ENCODE assay signal across 13 cellular contexts in genomic region chr4:179989975-179990374, GRCh38.
DNase-seq lines count a peak whose midpoint lies in the region; ATAC-seq and TF ChIP-seq lines count a peak whose summit lies in the region.
"Had no signal": no experiment of that assay in that cellular context is flagged by ENCODE, and none has a peak within 500 bp of the region (broad histone marks: within the 10 kb centered on the region; RNA-seq: fewer than 3 reads in every experiment).

No MANE protein-coding gene starts in this region.

- ATAC-seq in GM18499 (IDR thresholded peaks at IDR 0.05; ENCODE audit: insufficient read depth, unreplicated experiment), result peak; percentile 100
- ATAC-seq in GM21717 (IDR thresholded peaks at IDR 0.05; ENCODE audit: unreplicated experiment), result peak; percentile 100
- peak; percentile 100 for ATAC-seq in HG03378 (IDR thresholded peaks at IDR 0.05; ENCODE audit: unreplicated experiment)
- peak; percentile 81 for ATAC-seq in activated B cell treated with CpG ODN at 0.5 μM for 24 hours (ENCODE audit: low read depth)
- no peak for ATAC-seq in CD8-positive, alpha-beta T cell
- ATAC-seq: naive thymus-derived CD8-positive, alpha-beta T cell had no signal

- peaks cover 21% of the 10 kb centered on the region for H3K4me1 Mint-ChIP-seq in activated B cell treated with CpG ODN at 0.5 μM for 24 hours
- no peaks in the 10 kb centered on the region for H3K4me1 Mint-ChIP-seq in CD8-positive, alpha-beta T cell (ENCODE audit: low read depth)
- H3K4me1 Mint-ChIP-seq: CD14-positive monocyte had no signal

- TF ChIP-seq POLR2A in lower leg skin (IDR thresholded peaks at IDR 0.05), result no peak

- WGBS in lower leg skin, 2 donors, result 77 to 84% methylated on average over 4 of the region's 4 CpGs

- no peak overlapping the region for H3K27ac Mint-ChIP-seq in activated B cell treated with CpG ODN at 0.5 μM for 24 hours
- no peak overlapping the region for H3K27ac Mint-ChIP-seq in CD8-positive, alpha-beta T cell
- H3K27ac Mint-ChIP-seq: CD14-positive monocyte had no signal

- H3K4me1 ChIP-seq in CD8-positive, alpha-beta T cell (ENCODE audit: insufficient read depth, low read length), result no peaks in the 10 kb centered on the region

- TF ChIP-seq CTCF in activated B cell treated with CpG ODN at 0.5 μM for 24 hours (IDR thresholded peaks at IDR 0.05) (no peak), lower leg skin (IDR thresholded peaks at IDR 0.05) (no peak)
- no peak for TF ChIP-seq CTCF in CD8-positive, alpha-beta T cell (IDR thresholded peaks at IDR 0.05)

- POLR2A ChIA-PET in activated B cell treated with CpG ODN at 0.5 μM for 24 hours (lab: Charles Lee), result no interaction called here
- POLR2A ChIA-PET in CD8-positive, alpha-beta T cell (lab: Charles Lee), result no interaction called here

- no peak overlapping the region for H3K27ac ChIP-seq in CD8-positive, alpha-beta T cell (ENCODE audit: low read depth, low read length)

- H3K36me3 Mint-ChIP-seq in activated B cell treated with CpG ODN at 0.5 μM for 24 hours (ENCODE audit: low read depth), result no peaks in the 10 kb centered on the region
- no peaks in the 10 kb centered on the region for H3K36me3 Mint-ChIP-seq in CD8-positive, alpha-beta T cell
- H3K36me3 Mint-ChIP-seq: CD14-positive monocyte; naive thymus-derived CD8-positive, alpha-beta T cell had no signal

- H3K4me3 ChIP-seq in lower leg skin (ENCODE audit: low read depth, poor library complexity, severe bottlenecking), result no peak overlapping the region
- H3K4me3 ChIP-seq in CD8-positive, alpha-beta T cell (ENCODE audit: low read depth, low read length), result no peak overlapping the region
- H3K4me3 ChIP-seq in H7 (ENCODE audit: insufficient read depth, low read depth, low read length), result no peak overlapping the region

- DNase-seq in activated B cell treated with CpG ODN at 0.5 μM for 24 hours, result no peak
- no peak for DNase-seq in NK-92 treated with Interleukin-12 subunit alpha and Interleukin-12 subunit beta, amount 100 ng/mL, for 24 hours (lab: John Stamatoyannopoulos, UW)
- no peak for DNase-seq in lower leg skin (ENCODE audit: low spot score in 2 of 2)
- no peak for DNase-seq in CD8-positive, alpha-beta T cell
- no peak for DNase-seq in H7
- DNase-seq: central memory CD4-positive, alpha-beta T cell; glutamatergic neuron; naive thymus-derived CD8-positive, alpha-beta T cell; SHP77 had no signal

- no peaks in the 10 kb centered on the region for H3K9me3 Mint-ChIP-seq in activated B cell treated with CpG ODN at 0.5 μM for 24 hours
- H3K9me3 Mint-ChIP-seq in CD8-positive, alpha-beta T cell, result peaks cover 7% of the 10 kb centered on the region

- no peaks in the 10 kb centered on the region for H3K27me3 ChIP-seq in CD8-positive, alpha-beta T cell (ENCODE audit: insufficient read depth, low read length)
- no peaks in the 10 kb centered on the region for H3K27me3 ChIP-seq in H7 (ENCODE audit: control insufficient read depth, insufficient read depth, low read length)

- no peak overlapping the region for H3K4me3 Mint-ChIP-seq in activated B cell treated with CpG ODN at 0.5 μM for 24 hours
- no peak overlapping the region for H3K4me3 Mint-ChIP-seq in CD8-positive, alpha-beta T cell
- H3K4me3 Mint-ChIP-seq: CD14-positive monocyte; naive thymus-derived CD8-positive, alpha-beta T cell had no signal

- H3K27me3 Mint-ChIP-seq in activated B cell treated with CpG ODN at 0.5 μM for 24 hours, result no peaks in the 10 kb centered on the region
- H3K27me3 Mint-ChIP-seq in CD8-positive, alpha-beta T cell (ENCODE audit: low read depth), result no peaks in the 10 kb centered on the region
- H3K27me3 Mint-ChIP-seq: naive thymus-derived CD8-positive, alpha-beta T cell had no signal

- CTCF ChIA-PET in activated B cell treated with CpG ODN at 0.5 μM for 24 hours (lab: Charles Lee), result no interaction called here
- CTCF ChIA-PET in CD8-positive, alpha-beta T cell (lab: Charles Lee), result no interaction called here

- H3K9me3 ChIP-seq in CD8-positive, alpha-beta T cell (ENCODE audit: low read length), result no peaks in the 10 kb centered on the region

- no peaks in the 10 kb centered on the region for H3K36me3 ChIP-seq in CD8-positive, alpha-beta T cell (ENCODE audit: insufficient read depth, low read length)
- H3K36me3 ChIP-seq in H7 (replicated peaks; ENCODE audit: control insufficient read depth, insufficient read depth, low read length), result no peaks in the 10 kb centered on the region

- intact Hi-C loops in activated B cell treated with CpG ODN at 0.5 μM for 24 hours (cut with micrococcal nuclease) (no loop called here), lower leg skin (cut with DNase I; ENCODE audit: low total_unique reads) (no loop called here)
- intact Hi-C loops in CD8-positive, alpha-beta T cell (cut with DNase I, micrococcal nuclease), result no loop called here
